1 cellular context compared by ENCODE assay signal in genomic region chr14:23113346-23114119, GRCh38.
TF ChIP-seq lines count a peak whose summit lies in the region.

No MANE protein-coding gene starts in this region.

TF ChIP-seq in K562, 482 proteins besides CTCF, POLR2A, EP300 and RAD21:
- TF ChIP-seq PRDM10 (IDR thresholded peaks at IDR 0.05; ENCODE audit: partially characterized antibody) (peak; percentile 9), FOXJ2 (tag; IDR thresholded peaks at IDR 0.05) (no peak), ZNF280A (IDR thresholded peaks at IDR 0.05; ENCODE audit: low read depth, partially characterized antibody) (no peak), FOXJ3 (CRISPR knock-in tag; IDR thresholded peaks at IDR 0.05) (no peak), NR2C2 (CRISPR knock-in tag; IDR thresholded peaks at IDR 0.05) (no peak), NR2C2 (tag; IDR thresholded peaks at IDR 0.05) (0 out of 2 replicates have a peak, but pooled peaks have one; percentile 5)
TF ChIP-seq in K562: peak in this region for 2.
